In the genomic region with DNA sequence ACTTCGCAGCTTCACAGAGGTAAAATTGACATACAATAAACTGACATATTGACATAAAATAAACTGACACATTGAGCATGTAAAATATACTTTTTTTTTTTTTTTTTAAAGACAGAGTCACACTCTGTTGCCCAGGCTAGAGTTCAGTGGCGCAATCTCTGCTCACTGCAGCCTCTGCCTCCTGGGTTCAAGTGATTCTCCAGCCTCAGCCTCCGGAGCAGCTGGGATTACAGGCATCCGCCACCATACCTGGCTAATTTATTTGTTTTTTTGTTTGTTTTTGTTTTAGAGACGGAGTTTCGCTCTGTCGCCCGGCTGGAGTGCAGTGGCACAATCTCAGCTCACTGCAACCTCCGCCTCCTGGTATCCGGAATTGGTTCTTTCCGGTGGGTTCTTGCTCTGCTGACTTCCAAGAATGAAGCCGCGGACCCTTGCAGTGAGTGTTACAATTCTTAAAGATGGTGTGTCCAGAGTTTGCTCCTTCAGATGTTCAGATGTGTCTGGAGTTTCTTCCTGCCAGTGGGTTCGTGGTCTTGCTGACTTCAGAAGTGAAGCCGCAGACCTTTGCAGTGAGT, we compare ENCODE assay signal across 23 cellular contexts.
"Had no signal": no experiment of that assay in that cellular context is flagged by ENCODE, and none has a peak within 500 bp of the region (broad histone marks: within the 10 kb centered on the region; RNA-seq: fewer than 3 reads in every experiment).

No MANE protein-coding gene starts in this region.

- H3K4me3 ChIP-seq: coronary artery, esophagus squamous epithelium, heart left ventricle, left lung, pancreas, thyroid gland, upper lobe of right lung had no signal

- H3K36me3 Mint-ChIP-seq: activated CD8-positive, alpha-beta memory T cell treated with anti-CD3 and anti-CD28 coated beads, Interleukin-2, amount 10 ng/mL, durations not matched to agents 7 days and 5 days; naive thymus-derived CD8-positive, alpha-beta T cell had no signal

- H3K27ac ChIP-seq: coronary artery, esophagus squamous epithelium, pancreas, thyroid gland had no signal

- H3K9me3 Mint-ChIP-seq: activated CD8-positive, alpha-beta T cell treated with anti-CD3 and anti-CD28 coated beads for 36 hours; activated naive CD8-positive, alpha-beta T cell treated with anti-CD3 and anti-CD28 coated beads, Interleukin-2, amount 50 U/mL, for 24 hours; naive thymus-derived CD8-positive, alpha-beta T cell; stimulated activated naive CD8-positive, alpha-beta T cell treated with anti-CD3 and anti-CD28 coated beads, Interleukin-15, Interleukin-2, amounts not matched to agents 100 ng/mL and 50 ng/mL, for 24 hours; T-helper 1 cell treated with Interleukin-12 subunit alpha and Interleukin-12 subunit beta and Interleukin-4 antibody, amounts not matched to agents 30 μg/mL and 1 μg/mL, for 36 hours had no signal

- H3K27me3 Mint-ChIP-seq: activated CD8-positive, alpha-beta T cell treated with anti-CD3 and anti-CD28 coated beads for 36 hours; activated naive CD8-positive, alpha-beta T cell treated with anti-CD3 and anti-CD28 coated beads, Interleukin-2, amount 50 U/mL, for 24 hours; stimulated activated naive CD8-positive, alpha-beta T cell treated with anti-CD3 and anti-CD28 coated beads, Interleukin-15, Interleukin-2, amounts not matched to agents 100 ng/mL and 50 ng/mL, for 24 hours had no signal

- H3K27me3 ChIP-seq: esophagus squamous epithelium, heart left ventricle, left lung, pancreas, thyroid gland, upper lobe of right lung had no signal

- DNase-seq: activated CD4-positive, alpha-beta T cell treated with anti-CD3 and anti-CD28 coated beads for 48 hours; activated CD8-positive, alpha-beta memory T cell treated with anti-CD3 and anti-CD28 coated beads, Interleukin-2, amount 10 ng/mL, durations not matched to agents 7 days and 5 days; activated CD8-positive, alpha-beta T cell treated with anti-CD3 and anti-CD28 coated beads for 36 hours; activated effector memory CD4-positive, alpha-beta T cell treated with anti-CD3 and anti-CD28 coated beads, Interleukin-2, amount 50 U/mL, for 16 hours; activated naive CD4-positive, alpha-beta T cell treated with anti-CD3 and anti-CD28 coated beads, Interleukin-2, amount 50 U/mL, for 16 hours; activated naive CD8-positive, alpha-beta T cell treated with anti-CD3 and anti-CD28 coated beads, Interleukin-2, amount 50 U/mL, for 24 hours; activated T-cell treated with anti-CD3 and anti-CD28 coated beads for 4 hours; cerebellar nuclear complex; endodermal cell; esophagus squamous epithelium; heart left ventricle; kidney; left lung; naive thymus-derived CD8-positive, alpha-beta T cell; pancreas; stimulated activated CD4-positive, alpha-beta T cell treated with anti-CD3 and anti-CD28 coated beads, Interleukin-1b, Interleukin-23, amount 100 ng/mL, for 48 hours; substantia nigra; thyroid gland; upper lobe of right lung had no signal

- H3K9me3 ChIP-seq: esophagus squamous epithelium, heart left ventricle, left lung, pancreas, thyroid gland, upper lobe of right lung had no signal

- H3K27ac Mint-ChIP-seq: activated CD8-positive, alpha-beta memory T cell treated with anti-CD3 and anti-CD28 coated beads, Interleukin-2, amount 10 ng/mL, durations not matched to agents 7 days and 5 days; activated CD8-positive, alpha-beta T cell treated with anti-CD3 and anti-CD28 coated beads for 36 hours; activated naive CD8-positive, alpha-beta T cell treated with anti-CD3 and anti-CD28 coated beads, Interleukin-2, amount 50 U/mL, for 24 hours; endodermal cell; T-helper 1 cell treated with Interleukin-12 subunit alpha and Interleukin-12 subunit beta and Interleukin-4 antibody, amounts not matched to agents 30 μg/mL and 1 μg/mL, for 36 hours had no signal

- H3K36me3 ChIP-seq: esophagus squamous epithelium, heart left ventricle, left lung, pancreas, thyroid gland, upper lobe of right lung had no signal

- H3K4me3 Mint-ChIP-seq: activated CD8-positive, alpha-beta memory T cell treated with anti-CD3 and anti-CD28 coated beads, Interleukin-2, amount 10 ng/mL, durations not matched to agents 7 days and 5 days; activated CD8-positive, alpha-beta T cell treated with anti-CD3 and anti-CD28 coated beads for 36 hours; activated naive CD8-positive, alpha-beta T cell treated with anti-CD3 and anti-CD28 coated beads, Interleukin-2, amount 50 U/mL, for 24 hours; endodermal cell; stimulated activated naive CD8-positive, alpha-beta T cell treated with anti-CD3 and anti-CD28 coated beads, Interleukin-15, Interleukin-2, amounts not matched to agents 100 ng/mL and 50 ng/mL, for 24 hours; T-helper 1 cell treated with Interleukin-12 subunit alpha and Interleukin-12 subunit beta and Interleukin-4 antibody, amounts not matched to agents 30 μg/mL and 1 μg/mL, for 36 hours had no signal

- ATAC-seq: activated CD8-positive, alpha-beta memory T cell treated with anti-CD3 and anti-CD28 coated beads, Interleukin-2, amount 10 ng/mL, durations not matched to agents 7 days and 5 days; activated CD8-positive, alpha-beta T cell treated with anti-CD3 and anti-CD28 coated beads for 36 hours; activated naive CD8-positive, alpha-beta T cell treated with anti-CD3 and anti-CD28 coated beads, Interleukin-2, amount 50 U/mL, for 24 hours; heart left ventricle; naive thymus-derived CD8-positive, alpha-beta T cell; pancreas; right cardiac atrium had no signal

- H3K4me1 ChIP-seq: pancreas, thyroid gland had no signal
